17 cellular contexts compared by ENCODE assay signal in genomic region chr15:74398183-74398582, GRCh38. TPM values are rescaled to one million over a fixed set of nuclear protein-coding genes. Genes with fewer than 3 reads are reported as not detected.
DNase-seq lines count a peak whose midpoint lies in the region; ATAC-seq and TF ChIP-seq lines count a peak whose summit lies in the region.
"Had no signal": no experiment of that assay in that cellular context is flagged by ENCODE, and none has a peak within 500 bp of the region (broad histone marks: within the 10 kb centered on the region; RNA-seq: fewer than 3 reads in every experiment).

No MANE protein-coding gene starts in this region.

- H3K36me3 ChIP-seq in IMR-90 (ENCODE audit: control insufficient read depth, insufficient read depth, low read length) (no peaks in the 10 kb centered on the region), neuronal stem cell (replicated peaks in 1 of 2; ENCODE audit: control insufficient read depth in 2 of 2, insufficient read depth in 2 of 2, low read length in 2 of 2) (no peaks in the 10 kb centered on the region)
- H3K36me3 ChIP-seq: cardiac muscle cell had no signal

- no peak for TF ChIP-seq CTCF in IMR-90 (conservative IDR thresholded peaks at IDR 0.05; ENCODE audit: low read depth, low read length)

- H3K14ac ChIP-seq in IMR-90 (replicated peaks; ENCODE audit: low read depth, low read length) (peak overlapping the region; percentile 14), neuronal stem cell (ENCODE audit: low read length) (no peak overlapping the region)

- H3K9ac ChIP-seq in IMR-90 (ENCODE audit: low read depth, low read length) = no peak overlapping the region
- H3K9ac ChIP-seq in neuronal stem cell (ENCODE audit: low read depth, low read length, poor library complexity) = no peak overlapping the region

- H3K9me3 Mint-ChIP-seq in activated CD4-positive, alpha-beta T cell treated with anti-CD3 and anti-CD28 coated beads, Interleukin-2, amount 10 ng/mL, durations not matched to agents 24 days and 14 days = no peaks in the 10 kb centered on the region
- no peaks in the 10 kb centered on the region for H3K9me3 Mint-ChIP-seq in activated naive CD4-positive, alpha-beta T cell treated with anti-CD3 and anti-CD28 coated beads, Interleukin-2, amount 50 U/mL, for 72 hours
- H3K9me3 Mint-ChIP-seq: effector memory CD8-positive, alpha-beta T cell; GM23338 had no signal

- ATAC-seq in IMR-90 (ENCODE audit: low read depth) = no peak
- ATAC-seq in activated naive CD4-positive, alpha-beta T cell treated with anti-CD3 and anti-CD28 coated beads, Interleukin-2, amount 50 U/mL, for 72 hours = no peak
- ATAC-seq: effector memory CD8-positive, alpha-beta T cell; GM23338 had no signal

- H3K18ac ChIP-seq in IMR-90 (ENCODE audit: low read depth, low read length) (no peak overlapping the region), neuronal stem cell (ENCODE audit: low read length) (no peak overlapping the region)

- H3K4me2 ChIP-seq in IMR-90 (ENCODE audit: low read depth, low read length) = no peak overlapping the region
- H3K4me2 ChIP-seq in neuronal stem cell (ENCODE audit: insufficient read depth, low read length, poor library complexity, severe bottlenecking) = no peak overlapping the region
- H3K4me2 ChIP-seq: GM23338 had no signal

- H3K9me3 ChIP-seq in IMR-90 (ENCODE audit: control insufficient read depth, insufficient read depth, low read length) (no peaks in the 10 kb centered on the region), neuronal stem cell (replicated peaks in 1 of 2; ENCODE audit: control insufficient read depth in 2 of 2, insufficient read depth in 1 of 2, low read depth in 1 of 2, low read length in 2 of 2) (peaks cover 0 to under 1% of the 10 kb centered on the region in 2 donors)

- H3K79me1 ChIP-seq in IMR-90 (ENCODE audit: low read depth in 1 of 2, low read length in 2 of 2) = peaks cover 0 to 30% of the 10 kb centered on the region in 2 experiments; a peak in 3 of 4 replicates
- no peaks in the 10 kb centered on the region for H3K79me1 ChIP-seq in neuronal stem cell (ENCODE audit: low read depth, low read length)

- H4K8ac ChIP-seq in IMR-90 (ENCODE audit: low read depth in 2 of 2, low read length in 2 of 2) (peak overlapping the region; percentile 52 to 89; a peak in 3 of 4 replicates), neuronal stem cell (ENCODE audit: low read depth, low read length) (no peak overlapping the region)

- in situ Hi-C loops in IMR-90 (cut with MboI; ENCODE audit: low sequenced_read_pairs) = no loop called here

- no peak for DNase-seq in activated CD4-positive, alpha-beta T cell treated with anti-CD3 and anti-CD28 coated beads, Interleukin-2, amount 10 ng/mL, durations not matched to agents 24 days and 14 days
- no peak for DNase-seq in activated CD4-positive, alpha-beta T cell treated with anti-CD3 and anti-CD28 coated beads for 1 hour
- DNase-seq in IMR-90 (no peak), neuronal stem cell (ENCODE audit: low spot score) (no peak), OCI-M1 (lab: John Stamatoyannopoulos, UW) (no peak), posterior cingulate gyrus (no peak), Ammon's horn (ENCODE audit: low spot score) (no peak)
- no peak for DNase-seq in activated naive CD4-positive, alpha-beta T cell treated with anti-CD3 and anti-CD28 coated beads, Interleukin-2, amount 50 U/mL, for 72 hours (ENCODE audit: low spot score in 2 of 2)
- DNase-seq: activated gamma-delta T cell treated with Interleukin-2 at 50 U/mL for 16 hours; COR-L47; effector memory CD8-positive, alpha-beta T cell; foreskin melanocyte; SW 1271 had no signal

- H3K4me1 Mint-ChIP-seq in activated CD4-positive, alpha-beta T cell treated with anti-CD3 and anti-CD28 coated beads, Interleukin-2, amount 10 ng/mL, durations not matched to agents 24 days and 14 days = peaks cover 90% of the 10 kb centered on the region

- H3K27ac Mint-ChIP-seq in activated CD4-positive, alpha-beta T cell treated with anti-CD3 and anti-CD28 coated beads, Interleukin-2, amount 10 ng/mL, durations not matched to agents 24 days and 14 days = peak overlapping the region; percentile 97
- peak overlapping the region; percentile 73 to 99 for H3K27ac Mint-ChIP-seq in activated naive CD4-positive, alpha-beta T cell treated with anti-CD3 and anti-CD28 coated beads, Interleukin-2, amount 50 U/mL, for 72 hours

- CTCF ChIA-PET in IMR-90 (lab: Yijun Ruan, JAX) = no interaction called here

- TF ChIP-seq RAD21 in IMR-90 (IDR thresholded peaks at IDR 0.05; ENCODE audit: low read length) = no peak

- H3K27ac ChIP-seq in IMR-90 (ENCODE audit: insufficient read depth, low read length) = no peak overlapping the region; the same call in 1 of the 2 replicates
- no peak overlapping the region for H3K27ac ChIP-seq in neuronal stem cell (replicated peaks; ENCODE audit: low read length)
- H3K27ac ChIP-seq: cardiac muscle cell had no signal

- H2BK12ac ChIP-seq in neuronal stem cell (ENCODE audit: low read length) = no peak overlapping the region

- H3K4me1 ChIP-seq in IMR-90 (ENCODE audit: control insufficient read depth, insufficient read depth, low read length) (peaks cover 38% of the 10 kb centered on the region), neuronal stem cell (ENCODE audit: control insufficient read depth in 2 of 2, insufficient read depth in 1 of 2, low read depth in 1 of 2, low read length in 2 of 2) (peaks cover 0 to 8% of the 10 kb centered on the region in 2 donors)

- POLR2A ChIA-PET in IMR-90 (lab: Charles Lee; ENCODE audit: unreplicated experiment) = no interaction called here

- H3K4me3 Mint-ChIP-seq in activated CD4-positive, alpha-beta T cell treated with anti-CD3 and anti-CD28 coated beads, Interleukin-2, amount 10 ng/mL, durations not matched to agents 24 days and 14 days = peak overlapping the region; percentile 66
- H3K4me3 Mint-ChIP-seq: GM23338 had no signal

- H3K23ac ChIP-seq in IMR-90 (ENCODE audit: low read depth, low read length) (peak overlapping the region; percentile 48; the same call in 1 of the 2 replicates), neuronal stem cell (ENCODE audit: low read depth, low read length, poor library complexity) (no peak overlapping the region)

- H2BK5ac ChIP-seq in IMR-90 (ENCODE audit: low read depth, low read length, poor library complexity, severe bottlenecking) (peak overlapping the region; percentile 93), neuronal stem cell (ENCODE audit: low read length) (no peak overlapping the region)

- peak overlapping the region; percentile 92 for H2AK5ac ChIP-seq in IMR-90 (ENCODE audit: low read depth, low read length)
- peak overlapping the region; percentile 87 for H2AK5ac ChIP-seq in neuronal stem cell (ENCODE audit: low read depth, low read length)

- no peak for TF ChIP-seq POLR2A in IMR-90 (IDR thresholded peaks at IDR 0.05; ENCODE audit: low read depth, low read length)

- H2BK20ac ChIP-seq in IMR-90 (ENCODE audit: low read depth, low read length) = peak overlapping the region; percentile 85

- H3K36me3 Mint-ChIP-seq in activated CD4-positive, alpha-beta T cell treated with anti-CD3 and anti-CD28 coated beads, Interleukin-2, amount 10 ng/mL, durations not matched to agents 24 days and 14 days (ENCODE audit: low read depth) = peaks cover 5% of the 10 kb centered on the region
- H3K36me3 Mint-ChIP-seq in activated naive CD4-positive, alpha-beta T cell treated with anti-CD3 and anti-CD28 coated beads, Interleukin-2, amount 50 U/mL, for 72 hours = no peaks in the 10 kb centered on the region

- BruUV-seq in IMR-90 (replicated peaks; lab: Mats Ljungman, UMichigan) = no TSS peak

- peak overlapping the region; percentile 86; the same call in 2 of the 3 replicates for H2BK15ac ChIP-seq in IMR-90 (ENCODE audit: low read depth, low read length)
- peak overlapping the region; percentile 38 for H2BK15ac ChIP-seq in neuronal stem cell (ENCODE audit: low read length)

- H2AFZ ChIP-seq in IMR-90 (replicated peaks; ENCODE audit: low read length, poor library complexity) (peak overlapping the region; percentile 79), neuronal stem cell (ENCODE audit: low read length) (no peak overlapping the region)
- H2AFZ ChIP-seq: GM23338 had no signal

- dilution Hi-C loops in IMR-90 (cut with HindIII; ENCODE audit: low sequenced_read_pairs, unreplicated experiment) = no loop called here

- intact Hi-C loops in activated CD4-positive, alpha-beta T cell treated with anti-CD3 and anti-CD28 coated beads, Interleukin-2, amount 10 ng/mL, durations not matched to agents 24 days and 14 days (cut with micrococcal nuclease) = no loop called here
- intact Hi-C loops in IMR-90 (cut with micrococcal nuclease) = no loop called here
- intact Hi-C loops in posterior cingulate gyrus (cut with DNase I) = no loop called here

- H4K5ac ChIP-seq in IMR-90 (ENCODE audit: low read depth, low read length) = no peak overlapping the region

- no peaks in the 10 kb centered on the region for H3K27me3 Mint-ChIP-seq in activated CD4-positive, alpha-beta T cell treated with anti-CD3 and anti-CD28 coated beads, Interleukin-2, amount 10 ng/mL, durations not matched to agents 24 days and 14 days
- H3K27me3 Mint-ChIP-seq: effector memory CD8-positive, alpha-beta T cell had no signal

- H3K4ac ChIP-seq in IMR-90 (ENCODE audit: low read depth, low read length) = peak overlapping the region; percentile 96
- no peak overlapping the region for H3K4ac ChIP-seq in neuronal stem cell (ENCODE audit: low read length)

- H3K27me3 ChIP-seq in IMR-90 (ENCODE audit: control insufficient read depth, insufficient read depth, low read length) (no peaks in the 10 kb centered on the region), neuronal stem cell (ENCODE audit: control insufficient read depth in 3 of 3, insufficient read depth in 3 of 3, low read depth in 1 of 3, low read length in 3 of 3) (peaks cover 0 to 53% (median 0%) of the 10 kb centered on the region in 3 experiments)
- H3K27me3 ChIP-seq: cardiac muscle cell had no signal

- WGBS in IMR-90 (ENCODE audit: extremely low coverage in 2 of 2, insufficient read length in 1 of 2), 2 experiments = 100% methylated on average over 2 of the region's 5 CpGs; no CpG with 5 or more reads in 1 of the 2 experiments
- WGBS in neuronal stem cell (ENCODE audit: extremely low coverage in 2 of 2, insufficient read length in 2 of 2, insufficient replicate concordance in 1 of 2), 2 donors = no CpG with 5 or more reads among the region's 5 CpGs

- peak overlapping the region; percentile 97 for H2AK9ac ChIP-seq in IMR-90 (replicated peaks; ENCODE audit: low read depth, low read length, poor library complexity)

- H4K91ac ChIP-seq in IMR-90 (ENCODE audit: insufficient read depth, low read depth, low read length) (peak overlapping the region; percentile 76; the same call in 1 of the 2 replicates), neuronal stem cell (ENCODE audit: low read depth, low read length, poor library complexity) (peak overlapping the region; percentile 67)

- peaks cover 37% of the 10 kb centered on the region for H3K9me1 ChIP-seq in IMR-90 (ENCODE audit: insufficient read depth, low read length)

- no peaks in the 10 kb centered on the region for H4K20me1 ChIP-seq in IMR-90 (ENCODE audit: insufficient read depth, low read length)

- H3K4me3 ChIP-seq in IMR-90 (ENCODE audit: insufficient read depth, low read depth, low read length) (no peak overlapping the region), neuronal stem cell (ENCODE audit: low read length in 2 of 2) (no peak overlapping the region)
- H3K4me3 ChIP-seq: cardiac muscle cell, GM23338 had no signal

- H2BK120ac ChIP-seq in IMR-90 (ENCODE audit: low read depth, low read length) = peak overlapping the region; percentile 76; the same call in 1 of the 2 replicates
- H2BK120ac ChIP-seq in neuronal stem cell (ENCODE audit: low read depth, low read length) = no peak overlapping the region

- no peak overlapping the region for H3K56ac ChIP-seq in IMR-90 (ENCODE audit: extremely low read depth, insufficient read depth, low read length)

RNA-seq across cellular contexts. Expression of gene CYP11A1, which starts 30.7 kb away (rescaled TPM):
- total RNA-seq in activated CD4-positive, alpha-beta T cell treated with anti-CD3 and anti-CD28 coated beads, Interleukin-2, amount 10 ng/mL, durations not matched to agents 24 days and 14 days = not detected in 2 replicates
- total RNA-seq in IMR-90 (2012; rRNA removed) = 0.18 and 0.28 TPM in 2 replicates
- 0.46 and 0.50 TPM in 2 replicates for polyA plus RNA-seq in IMR-90 (2012; rRNA removed)
- polyA plus RNA-seq in IMR-90 (2012; cell fraction: cytosol; rRNA removed) = 0.17 and 0.60 TPM in 2 replicates
- 0.23 and 0.26 TPM in 2 replicates for polyA plus RNA-seq in IMR-90 (2012; cell fraction: nucleus; rRNA removed; ENCODE audit: low replicate concordance)
- under 1 TPM in 1 of 2 donors, not detected in 1; 0.59 TPM for total RNA-seq in activated naive CD4-positive, alpha-beta T cell treated with anti-CD3 and anti-CD28 coated beads, Interleukin-2, amount 50 U/mL, for 72 hours
- polyA plus RNA-seq in neuronal stem cell (2013, experiment 1 of 2) = 0.77 TPM
- 0.80 TPM for polyA plus RNA-seq in neuronal stem cell (2013, experiment 2 of 2)
- total RNA-seq: lung microvascular endothelial cell, NCI-H460 had no signal

RNA-seq across cellular contexts. Expression of gene SEMA7A, which starts 35.6 kb away (rescaled TPM):
- 88.0 and 89.6 TPM in 2 replicates for total RNA-seq in activated CD4-positive, alpha-beta T cell treated with anti-CD3 and anti-CD28 coated beads, Interleukin-2, amount 10 ng/mL, durations not matched to agents 24 days and 14 days
- 27.8 and 30.5 TPM in 2 replicates for total RNA-seq in IMR-90 (2012; rRNA removed)
- polyA plus RNA-seq in IMR-90 (2012; rRNA removed) = 87.3 and 88.1 TPM in 2 replicates
- 46.2 and 68.0 TPM in 2 replicates for polyA plus RNA-seq in IMR-90 (2012; cell fraction: cytosol; rRNA removed)
- 57.3 and 104 TPM in 2 replicates for polyA plus RNA-seq in IMR-90 (2012; cell fraction: nucleus; rRNA removed; ENCODE audit: low replicate concordance)
- 10 to 100 TPM; 47.8 to 53.6 TPM for total RNA-seq in activated naive CD4-positive, alpha-beta T cell treated with anti-CD3 and anti-CD28 coated beads, Interleukin-2, amount 50 U/mL, for 72 hours
- polyA plus RNA-seq in neuronal stem cell (2013, experiment 1 of 2) = 10.3 TPM
- 10.3 TPM for polyA plus RNA-seq in neuronal stem cell (2013, experiment 2 of 2)
